Comparison of ENCODE assay signal across 8 cellular contexts in the genomic region with DNA sequence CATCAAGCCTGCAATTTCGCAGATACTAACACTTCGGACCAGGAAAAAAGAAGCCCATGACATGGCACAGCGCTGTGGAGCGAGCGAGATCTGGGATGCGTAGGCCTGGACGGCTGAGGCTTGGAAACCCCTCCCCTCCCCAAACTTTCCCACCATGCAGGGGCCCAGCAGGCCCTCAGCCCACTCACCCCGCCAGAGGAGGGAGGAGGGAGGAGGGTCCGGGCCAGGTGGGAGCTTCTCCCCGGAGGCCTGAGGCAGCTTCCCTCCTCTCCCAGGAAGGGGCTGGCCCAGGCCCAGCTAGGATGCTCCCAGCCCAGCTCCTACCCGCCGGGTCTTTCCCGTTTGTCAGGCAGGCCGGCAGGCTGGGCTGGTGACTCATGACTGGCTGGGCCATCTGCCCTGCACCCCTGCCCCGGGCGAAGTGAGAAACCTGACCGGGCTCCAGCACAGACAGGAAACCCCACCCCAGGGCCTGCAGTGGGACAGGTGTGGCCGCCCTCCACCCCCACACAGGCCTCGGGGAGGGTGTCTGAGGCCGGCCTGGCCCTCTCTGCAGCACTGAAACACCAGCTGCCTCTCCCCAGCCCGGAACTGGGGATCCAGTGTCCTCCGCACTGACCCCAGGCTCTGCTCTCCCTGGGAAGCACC. TPM values are rescaled to one million over a fixed set of nuclear protein-coding genes. Genes with fewer than 3 reads are reported as not detected.
DNase-seq lines count a peak whose midpoint lies in the region; ATAC-seq and TF ChIP-seq lines count a peak whose summit lies in the region.

No MANE protein-coding gene starts in this region.

- intact Hi-C loops in posterior vena cava (cut with DNase I) = no loop called here

- peaks cover 0 to 58% (median 25%) of the 10 kb centered on the region in 3 donors for H3K4me1 ChIP-seq in gastroesophageal sphincter

- peak overlapping the region in 3 of 4 donors; percentile 77 to 80 (median 78) for H3K27ac ChIP-seq in gastroesophageal sphincter

- no peak for TF ChIP-seq EP300 in gastroesophageal sphincter (IDR thresholded peaks at IDR 0.05)

- no peaks in the 10 kb centered on the region for H3K36me3 ChIP-seq in gastroesophageal sphincter

- TF ChIP-seq POLR2A in gastroesophageal sphincter (IDR thresholded peaks at IDR 0.05) = no peak

- peak; percentile 95 for ATAC-seq in SK-N-SH treated with all-trans-retinoic acid at 6 μM for 48 hours
- peak; percentile 76 for ATAC-seq in gastroesophageal sphincter
- no peak for ATAC-seq in activated CD4-positive, CD25-positive, alpha-beta regulatory T cell treated with anti-CD3 and anti-CD28 coated beads, Interleukin-2, amount 50 U/mL, for 24 hours

- no peak overlapping the region for H3K4me3 ChIP-seq in AG09309 (ENCODE audit: control insufficient read depth, low read depth, low read length)
- H3K4me3 ChIP-seq in gastroesophageal sphincter = no peak overlapping the region

- peak; percentile 59 for DNase-seq in AG09309 (ENCODE audit: low read depth)
- DNase-seq in HT1080 (ENCODE audit: low read depth) = peak; percentile 95
- DNase-seq in posterior vena cava (ENCODE audit: low spot score) = peak; percentile 96
- DNase-seq in activated CD4-positive, alpha-beta T cell treated with anti-CD3 and anti-CD28 coated beads, Interleukin-2, amount 50 U/mL, for 48 hours = no peak
- DNase-seq in GM10266 (ENCODE audit: extremely low spot score) = no peak

- no peaks in the 10 kb centered on the region for H3K27me3 ChIP-seq in gastroesophageal sphincter

- no peaks in the 10 kb centered on the region for H3K9me3 ChIP-seq in gastroesophageal sphincter

- 80% methylated on average over 1 of the region's 22 CpGs; no CpG with 5 or more reads in 1 of the 2 donors for WGBS in gastroesophageal sphincter (ENCODE audit: low coverage in 1 of 2), 2 donors

- TF ChIP-seq CTCF in AG09309 (IDR thresholded peaks at IDR 0.05; ENCODE audit: control insufficient read depth, insufficient read depth, low read depth, low read length, missing control alignments) (no peak), gastroesophageal sphincter (IDR thresholded peaks at IDR 0.05) (no peak), GM10266 (IDR thresholded peaks at IDR 0.05; ENCODE audit: control insufficient read depth, insufficient read depth, low read depth, missing control alignments) (no peak)

TF ChIP-seq in SK-N-SH treated with all-trans-retinoic acid at 6 μM for 48 hours, 23 proteins besides CTCF, POLR2A, EP300 and RAD21 (continues in another document):
- TF ChIP-seq GLIS3 (CRISPR knock-in tag; IDR thresholded peaks at IDR 0.05) (no peak), BACH2 (CRISPR knock-in tag; IDR thresholded peaks at IDR 0.05; ENCODE audit: borderline replicate concordance) (no peak), TCF4 (CRISPR knock-in tag; IDR thresholded peaks at IDR 0.05; ENCODE audit: borderline replicate concordance) (peak; percentile 53; the same call in 1 of the 2 replicates), ESRRG (CRISPR knock-in tag; IDR thresholded peaks at IDR 0.05) (no peak), SNAI2 (CRISPR knock-in tag; IDR thresholded peaks at IDR 0.05) (peak; percentile 46; the same call in 1 of the 2 replicates), RARB (CRISPR knock-in tag; IDR thresholded peaks at IDR 0.05) (no peak), ZC3H10 (CRISPR knock-in tag; IDR thresholded peaks at IDR 0.05) (no peak), CSDC2 (CRISPR knock-in tag; IDR thresholded peaks at IDR 0.05) (no peak; the same call in 1 of the 2 replicates), ZNF8 (CRISPR knock-in tag; IDR thresholded peaks at IDR 0.05) (no peak; the same call in 1 of the 2 replicates), OSR1 (CRISPR knock-in tag; IDR thresholded peaks at IDR 0.05) (0 out of 2 replicates have a peak, but pooled peaks have one; percentile 63), ZNF70 (CRISPR knock-in tag; IDR thresholded peaks at IDR 0.05) (0 out of 2 replicates have a peak, but pooled peaks have one; percentile 56), PPARA (CRISPR knock-in tag; IDR thresholded peaks at IDR 0.05; ENCODE audit: borderline replicate concordance) (peak; percentile 78; the same call in 1 of the 2 replicates), ZFP30 (CRISPR knock-in tag; IDR thresholded peaks at IDR 0.05) (peak; percentile 43; the same call in 1 of the 2 replicates)
- TF ChIP-seq, protein P1, sequence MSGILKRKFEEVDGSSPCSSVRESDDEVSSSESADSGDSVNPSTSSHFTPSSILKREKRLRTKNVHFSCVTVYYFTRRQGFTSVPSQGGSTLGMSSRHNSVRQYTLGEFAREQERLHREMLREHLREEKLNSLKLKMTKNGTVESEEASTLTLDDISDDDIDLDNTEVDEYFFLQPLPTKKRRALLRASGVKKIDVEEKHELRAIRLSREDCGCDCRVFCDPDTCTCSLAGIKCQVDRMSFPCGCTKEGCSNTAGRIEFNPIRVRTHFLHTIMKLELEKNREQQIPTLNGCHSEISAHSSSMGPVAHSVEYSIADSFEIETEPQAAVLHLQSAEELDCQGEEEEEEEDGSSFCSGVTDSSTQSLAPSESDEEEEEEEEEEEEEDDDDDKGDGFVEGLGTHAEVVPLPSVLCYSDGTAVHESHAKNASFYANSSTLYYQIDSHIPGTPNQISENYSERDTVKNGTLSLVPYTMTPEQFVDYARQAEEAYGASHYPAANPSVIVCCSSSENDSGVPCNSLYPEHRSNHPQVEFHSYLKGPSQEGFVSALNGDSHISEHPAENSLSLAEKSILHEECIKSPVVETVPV (CRISPR knock-in tag; IDR thresholded peaks at IDR 0.05) = no peak
- TF ChIP-seq, protein P2, sequence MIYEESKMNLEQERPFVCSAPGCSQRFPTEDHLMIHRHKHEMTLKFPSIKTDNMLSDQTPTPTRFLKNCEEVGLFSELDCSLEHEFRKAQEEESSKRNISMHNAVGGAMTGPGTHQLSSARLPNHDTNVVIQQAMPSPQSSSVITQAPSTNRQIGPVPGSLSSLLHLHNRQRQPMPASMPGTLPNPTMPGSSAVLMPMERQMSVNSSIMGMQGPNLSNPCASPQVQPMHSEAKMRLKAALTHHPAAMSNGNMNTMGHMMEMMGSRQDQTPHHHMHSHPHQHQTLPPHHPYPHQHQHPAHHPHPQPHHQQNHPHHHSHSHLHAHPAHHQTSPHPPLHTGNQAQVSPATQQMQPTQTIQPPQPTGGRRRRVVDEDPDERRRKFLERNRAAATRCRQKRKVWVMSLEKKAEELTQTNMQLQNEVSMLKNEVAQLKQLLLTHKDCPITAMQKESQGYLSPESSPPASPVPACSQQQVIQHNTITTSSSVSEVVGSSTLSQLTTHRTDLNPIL (CRISPR knock-in tag; IDR thresholded peaks at IDR 0.05; ENCODE audit: low read depth) = no peak
- TF ChIP-seq, protein P3, sequence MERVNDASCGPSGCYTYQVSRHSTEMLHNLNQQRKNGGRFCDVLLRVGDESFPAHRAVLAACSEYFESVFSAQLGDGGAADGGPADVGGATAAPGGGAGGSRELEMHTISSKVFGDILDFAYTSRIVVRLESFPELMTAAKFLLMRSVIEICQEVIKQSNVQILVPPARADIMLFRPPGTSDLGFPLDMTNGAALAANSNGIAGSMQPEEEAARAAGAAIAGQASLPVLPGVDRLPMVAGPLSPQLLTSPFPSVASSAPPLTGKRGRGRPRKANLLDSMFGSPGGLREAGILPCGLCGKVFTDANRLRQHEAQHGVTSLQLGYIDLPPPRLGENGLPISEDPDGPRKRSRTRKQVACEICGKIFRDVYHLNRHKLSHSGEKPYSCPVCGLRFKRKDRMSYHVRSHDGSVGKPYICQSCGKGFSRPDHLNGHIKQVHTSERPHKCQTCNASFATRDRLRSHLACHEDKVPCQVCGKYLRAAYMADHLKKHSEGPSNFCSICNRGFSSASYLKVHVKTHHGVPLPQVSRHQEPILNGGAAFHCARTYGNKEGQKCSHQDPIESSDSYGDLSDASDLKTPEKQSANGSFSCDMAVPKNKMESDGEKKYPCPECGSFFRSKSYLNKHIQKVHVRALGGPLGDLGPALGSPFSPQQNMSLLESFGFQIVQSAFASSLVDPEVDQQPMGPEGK (CRISPR knock-in tag; IDR thresholded peaks at IDR 0.05; ENCODE audit: borderline replicate concordance) = peak; percentile 50; the same call in 1 of the 2 replicates
- TF ChIP-seq, protein P4, sequence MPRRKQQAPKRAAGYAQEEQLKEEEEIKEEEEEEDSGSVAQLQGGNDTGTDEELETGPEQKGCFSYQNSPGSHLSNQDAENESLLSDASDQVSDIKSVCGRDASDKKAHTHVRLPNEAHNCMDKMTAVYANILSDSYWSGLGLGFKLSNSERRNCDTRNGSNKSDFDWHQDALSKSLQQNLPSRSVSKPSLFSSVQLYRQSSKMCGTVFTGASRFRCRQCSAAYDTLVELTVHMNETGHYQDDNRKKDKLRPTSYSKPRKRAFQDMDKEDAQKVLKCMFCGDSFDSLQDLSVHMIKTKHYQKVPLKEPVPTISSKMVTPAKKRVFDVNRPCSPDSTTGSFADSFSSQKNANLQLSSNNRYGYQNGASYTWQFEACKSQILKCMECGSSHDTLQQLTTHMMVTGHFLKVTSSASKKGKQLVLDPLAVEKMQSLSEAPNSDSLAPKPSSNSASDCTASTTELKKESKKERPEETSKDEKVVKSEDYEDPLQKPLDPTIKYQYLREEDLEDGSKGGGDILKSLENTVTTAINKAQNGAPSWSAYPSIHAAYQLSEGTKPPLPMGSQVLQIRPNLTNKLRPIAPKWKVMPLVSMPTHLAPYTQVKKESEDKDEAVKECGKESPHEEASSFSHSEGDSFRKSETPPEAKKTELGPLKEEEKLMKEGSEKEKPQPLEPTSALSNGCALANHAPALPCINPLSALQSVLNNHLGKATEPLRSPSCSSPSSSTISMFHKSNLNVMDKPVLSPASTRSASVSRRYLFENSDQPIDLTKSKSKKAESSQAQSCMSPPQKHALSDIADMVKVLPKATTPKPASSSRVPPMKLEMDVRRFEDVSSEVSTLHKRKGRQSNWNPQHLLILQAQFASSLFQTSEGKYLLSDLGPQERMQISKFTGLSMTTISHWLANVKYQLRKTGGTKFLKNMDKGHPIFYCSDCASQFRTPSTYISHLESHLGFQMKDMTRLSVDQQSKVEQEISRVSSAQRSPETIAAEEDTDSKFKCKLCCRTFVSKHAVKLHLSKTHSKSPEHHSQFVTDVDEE (CRISPR knock-in tag; IDR thresholded peaks at IDR 0.05) = no peak; the same call in 1 of the 2 replicates

RNA-seq across cellular contexts. Expression of a gene that starts 34.3 kb away (rescaled TPM):
- 37.1 and 44.6 TPM in 2 replicates for total RNA-seq in HT1080 (2014; rRNA removed; shearing (Covaris generic))
- 36.3 and 38.6 TPM in 2 replicates for polyA plus RNA-seq in HT1080 (2015; cell fraction: cytosol; rRNA removed)
- 80.5 and 84.3 TPM in 2 replicates for polyA plus RNA-seq in HT1080 (2015; cell fraction: nucleus; rRNA removed)
- total RNA-seq in gastroesophageal sphincter = 10 to 100 TPM; 70.5 to 99.6 (median 81.8) TPM
- total RNA-seq in posterior vena cava = 10 to 100 TPM; 59.6 to 85.1 TPM

Comparison
In these comparisons a context has a peak if more than half of its experiments do, and no peak if none do; other contexts are left out.
1. DNase-seq: peak in AG09309 (single experiment), HT1080 (single experiment) and posterior vena cava (single experiment); none in activated CD4-positive, alpha-beta T cell treated with anti-CD3 and anti-CD28 coated beads, Interleukin-2, amount 50 U/mL, for 48 hours (0 of 2) and GM10266 (single experiment).
2. ATAC-seq: peak in SK-N-SH treated with all-trans-retinoic acid at 6 μM for 48 hours (single experiment) and gastroesophageal sphincter (single experiment); none in activated CD4-positive, CD25-positive, alpha-beta regulatory T cell treated with anti-CD3 and anti-CD28 coated beads, Interleukin-2, amount 50 U/mL, for 24 hours (0 of 2).